In the genomic region with DNA sequence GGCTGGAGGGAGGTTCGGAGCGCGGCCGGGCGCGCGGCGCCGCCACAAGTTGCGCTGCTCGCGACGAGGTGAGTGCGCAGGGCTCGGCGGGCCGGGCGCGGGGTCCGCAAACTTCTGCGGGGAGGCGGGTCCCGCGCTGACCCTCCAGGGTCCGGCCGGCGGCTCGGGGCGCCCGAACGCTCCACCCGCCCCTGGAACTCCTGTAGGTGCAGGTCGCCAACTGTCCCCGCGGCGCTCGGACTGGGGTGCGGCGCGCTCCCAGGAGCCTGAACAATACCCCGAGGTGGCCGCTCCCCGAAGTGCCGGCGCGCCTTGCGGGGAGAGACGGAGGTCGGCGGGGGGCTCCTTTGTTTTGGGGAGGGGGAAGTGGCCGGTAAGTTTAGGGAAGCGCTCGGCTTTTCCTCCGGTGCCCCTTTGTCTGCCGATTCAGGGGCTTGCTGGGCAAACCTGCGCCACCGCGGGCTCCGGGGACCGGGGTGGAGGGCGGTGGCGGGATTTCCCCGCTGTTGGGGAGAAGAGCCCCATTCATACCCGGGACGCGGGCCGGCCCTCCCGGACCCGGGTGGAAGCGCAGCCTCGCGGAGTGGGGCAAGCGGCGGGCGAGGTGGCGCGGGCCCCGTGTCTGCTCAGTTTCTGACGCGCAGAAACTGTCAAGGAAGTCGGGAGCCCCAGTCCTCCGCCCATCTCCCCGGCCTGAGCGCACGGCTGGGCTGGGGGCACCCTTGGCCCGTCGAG, we compare ENCODE assay signal across 8 cellular contexts. TPM values are rescaled to one million over a fixed set of nuclear protein-coding genes. Genes with fewer than 3 reads are reported as not detected.
DNase-seq lines count a peak whose midpoint lies in the region; TF ChIP-seq lines count a peak whose summit lies in the region.

No MANE protein-coding gene starts in this region.

- H3K4me1 Mint-ChIP-seq in activated CD4-positive, alpha-beta memory T cell treated with anti-CD3 and anti-CD28 coated beads for 36 hours (ENCODE audit: low read depth) = peaks cover 34% of the 10 kb centered on the region
- peaks cover 45% of the 10 kb centered on the region for H3K4me1 Mint-ChIP-seq in neural progenitor cell

- H3K79me2 ChIP-seq in neural progenitor cell (ENCODE audit: low read depth) = peaks cover 53% of the 10 kb centered on the region

- H3K4me3 ChIP-seq in HUES6 (ENCODE audit: low read depth, low read length) (peak overlapping the region; percentile 59), neural progenitor cell (peak overlapping the region; percentile 78)

- TF ChIP-seq CTCF in neural progenitor cell (IDR thresholded peaks at IDR 0.05) = no peak

- CTCF ChIA-PET in activated CD4-positive, alpha-beta memory T cell treated with anti-CD3 and anti-CD28 coated beads for 36 hours (lab: Charles Lee) = no interaction called here

- peak; percentile 15 for TF ChIP-seq POLR2A in erythroblast (IDR thresholded peaks at IDR 0.05; ENCODE audit: low read length)

- H3K4me1 ChIP-seq in HUES6 (ENCODE audit: control insufficient read depth, insufficient read depth, low read length) = peaks cover 34% of the 10 kb centered on the region
- H3K4me1 ChIP-seq in neural progenitor cell = peaks cover 21% of the 10 kb centered on the region

- H3K27ac ChIP-seq in HUES6 (ENCODE audit: low read depth, low read length) (peak overlapping the region; percentile 58; the same call in 1 of the 2 replicates), neural progenitor cell (no peak overlapping the region)

- H4K20me1 ChIP-seq in neural progenitor cell (ENCODE audit: low read depth) = peaks cover 39% of the 10 kb centered on the region

- DNase-seq in NCI-H1417 (lab: John Stamatoyannopoulos, UW) (peak in 2 of 3 experiments; percentile 69 to 78), NCI-H1417 treated with DMSO at 0.1 percent for 48 hours (lab: John Stamatoyannopoulos, UW) (no peak), erythroblast (lab: John Stamatoyannopoulos, UW) (peak; percentile 50 to 65), neural progenitor cell (ENCODE audit: low spot score) (peak; percentile 40), Kasumi-1 (lab: John Stamatoyannopoulos, UW) (no peak), cerebellum (ENCODE audit: low spot score) (no peak)
- DNase-seq in activated CD4-positive, alpha-beta memory T cell treated with anti-CD3 and anti-CD28 coated beads for 36 hours = peak; percentile 39

- H3K4me2 ChIP-seq in neural progenitor cell = peak overlapping the region; percentile 82

- no peaks in the 10 kb centered on the region; the same call in 1 of the 2 replicates for H3K36me3 ChIP-seq in HUES6 (ENCODE audit: control insufficient read depth, insufficient read depth, low read length)
- no peaks in the 10 kb centered on the region for H3K36me3 ChIP-seq in neural progenitor cell

- H2AFZ ChIP-seq in neural progenitor cell (replicated peaks) = no peak overlapping the region

- POLR2A ChIA-PET in activated CD4-positive, alpha-beta memory T cell treated with anti-CD3 and anti-CD28 coated beads for 36 hours (lab: Charles Lee) = no interaction called here

- intact Hi-C loops in activated CD4-positive, alpha-beta memory T cell treated with anti-CD3 and anti-CD28 coated beads for 36 hours (cut with micrococcal nuclease) = loop anchor here (5.0 to 10.0 kb wide), 5 partner anchors 62 to 649 kb away; no protein-coding TSS in a partner anchor

- H3K9me3 ChIP-seq in HUES6 (ENCODE audit: control insufficient read depth, insufficient read depth, low read depth, low read length) = no peaks in the 10 kb centered on the region
- H3K9me3 ChIP-seq in neural progenitor cell (ENCODE audit: low read depth) = no peaks in the 10 kb centered on the region

- H3K36me3 Mint-ChIP-seq in activated CD4-positive, alpha-beta memory T cell treated with anti-CD3 and anti-CD28 coated beads for 36 hours = peaks cover 5% of the 10 kb centered on the region
- H3K36me3 Mint-ChIP-seq in neural progenitor cell = peaks cover 19% of the 10 kb centered on the region

- peak overlapping the region; percentile 79 for H3K9ac ChIP-seq in HUES6 (ENCODE audit: low read length)
- H3K9ac ChIP-seq in neural progenitor cell = no peak overlapping the region

- H3K27ac Mint-ChIP-seq in activated CD4-positive, alpha-beta memory T cell treated with anti-CD3 and anti-CD28 coated beads for 36 hours = peak overlapping the region; percentile 54
- no peak overlapping the region for H3K27ac Mint-ChIP-seq in neural progenitor cell

- H3K27me3 ChIP-seq in HUES6 (ENCODE audit: control insufficient read depth, insufficient read depth, low read length) (peaks cover 21% of the 10 kb centered on the region), neural progenitor cell (no peaks in the 10 kb centered on the region)

- peaks cover 2% of the 10 kb centered on the region for H3K27me3 Mint-ChIP-seq in activated CD4-positive, alpha-beta memory T cell treated with anti-CD3 and anti-CD28 coated beads for 36 hours
- H3K27me3 Mint-ChIP-seq in neural progenitor cell (ENCODE audit: insufficient read depth, low read depth) = peaks cover 10% of the 10 kb centered on the region

- peak overlapping the region; percentile 60 for H3K4me3 Mint-ChIP-seq in activated CD4-positive, alpha-beta memory T cell treated with anti-CD3 and anti-CD28 coated beads for 36 hours
- peak overlapping the region; percentile 81 for H3K4me3 Mint-ChIP-seq in neural progenitor cell

- H3K9me3 Mint-ChIP-seq in activated CD4-positive, alpha-beta memory T cell treated with anti-CD3 and anti-CD28 coated beads for 36 hours = no peaks in the 10 kb centered on the region
- H3K9me3 Mint-ChIP-seq in neural progenitor cell = peaks cover 5% of the 10 kb centered on the region

- peaks cover 17% of the 10 kb centered on the region for H3F3A ChIP-seq in neural progenitor cell (ENCODE audit: low read depth)

RNA-seq across cellular contexts. Expression of gene TBL1X, which starts 0.7 kb away (rescaled TPM):
- total RNA-seq in activated CD4-positive, alpha-beta memory T cell treated with anti-CD3 and anti-CD28 coated beads for 36 hours = 10 to 100 TPM; 21.1 to 23.5 TPM
- total RNA-seq in neural progenitor cell (ENCODE audit: low replicate concordance) = 34.7 and 35.7 TPM in 2 replicates
- 11.1 TPM for total RNA-seq in cerebellum

Comparison
In these comparisons a context has a peak if more than half of its experiments do, and no peak if none do; other contexts are left out.
1. DNase-seq: peak in NCI-H1417 (2 of 3), activated CD4-positive, alpha-beta memory T cell treated with anti-CD3 and anti-CD28 coated beads for 36 hours (single experiment), erythroblast (2 of 2) and neural progenitor cell (single experiment); none in NCI-H1417 treated with DMSO at 0.1 percent for 48 hours (single experiment), Kasumi-1 (0 of 2) and cerebellum (single experiment).